9 cellular contexts compared by ENCODE assay signal in the genomic region with DNA sequence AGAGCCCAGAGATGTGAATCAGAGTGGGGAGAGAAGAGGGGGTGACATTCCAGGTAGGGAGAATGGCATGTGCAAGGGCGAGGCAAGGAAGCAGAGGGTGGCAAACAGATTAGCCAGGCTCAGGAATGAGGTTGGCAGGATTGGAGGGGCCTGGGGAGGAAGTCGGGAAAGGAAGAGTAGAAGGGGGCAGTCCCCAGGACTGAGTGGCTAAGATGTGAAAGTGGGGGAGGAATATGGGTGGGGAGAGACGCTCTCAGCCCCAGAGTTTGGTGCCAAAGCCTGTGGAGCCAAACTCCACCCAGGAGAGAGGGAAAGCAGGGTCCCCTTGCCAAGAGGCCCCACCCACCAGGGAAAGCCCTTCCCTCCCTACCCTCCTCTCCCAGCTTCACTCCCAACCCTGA. TPM values are rescaled to one million over a fixed set of nuclear protein-coding genes. Genes with fewer than 3 reads are reported as not detected.
A peak's percentile ranks its signal among the peaks of the same experiment; 100 is the strongest.
DNase-seq lines count a peak whose midpoint lies in the region; ATAC-seq and TF ChIP-seq lines count a peak whose summit lies in the region.
"Had no signal": no experiment of that assay in that cellular context is flagged by ENCODE, and none has a peak within 500 bp of the region (broad histone marks: within the 10 kb centered on the region; RNA-seq: fewer than 3 reads in every experiment).

No MANE protein-coding gene starts in this region.

- no peak for ATAC-seq in T-cell (replicated peaks in 1 of 4)
- ATAC-seq in sciatic nerve, result peak; percentile 8
- ATAC-seq in activated CD4-positive, CD25-positive, alpha-beta regulatory T cell treated with anti-CD3 and anti-CD28 coated beads, Interleukin-2, amount 50 U/mL, for 24 hours, result no peak
- ATAC-seq in GM18867 (IDR thresholded peaks at IDR 0.05; ENCODE audit: unreplicated experiment), result no peak

- H3K9me3 ChIP-seq in DOHH2 (ENCODE audit: control insufficient read depth, insufficient read depth, low read length), result no peaks in the 10 kb centered on the region

- no peaks in the 10 kb centered on the region for H3K9me2 ChIP-seq in DOHH2 (replicated peaks; ENCODE audit: control insufficient read depth, low read length)

- H3F3A ChIP-seq in DOHH2 (ENCODE audit: control insufficient read depth, insufficient read depth), result peaks cover 26% of the 10 kb centered on the region

- CTCF ChIA-PET in T-cell (lab: Charles Lee), result interaction anchor here (0.6 to 0.9 kb wide), 2 partner anchors 14 to 20 kb away, joined by 3 to 4 read pairs; no protein-coding TSS in a partner anchor

- no peaks in the 10 kb centered on the region for H4K20me1 ChIP-seq in DOHH2 (ENCODE audit: control insufficient read depth, insufficient read depth, low read depth, low read length)

- peak overlapping the region in 1 of 3 donors; percentile 59 for H3K4me3 Mint-ChIP-seq in T-cell

- no peaks in the 10 kb centered on the region for H3K27me3 Mint-ChIP-seq in T-cell

- TF ChIP-seq CTCF in DOHH2 (IDR thresholded peaks at IDR 0.05; ENCODE audit: low read depth, low read length, poor library complexity, severe bottlenecking) (no peak), fibroblast of the aortic adventitia (IDR thresholded peaks at IDR 0.05; ENCODE audit: insufficient read depth, low read length) (no peak)

- intact Hi-C loops in sciatic nerve (cut with DNase I), result no loop called here

- H3K36me3 ChIP-seq in DOHH2 (ENCODE audit: control insufficient read depth, low read length), result no peaks in the 10 kb centered on the region

- no peaks in the 10 kb centered on the region for H3K9me3 Mint-ChIP-seq in T-cell

- peaks cover 1% of the 10 kb centered on the region for H3K79me2 ChIP-seq in DOHH2 (ENCODE audit: control insufficient read depth, low read length)

- H3K4me3 ChIP-seq in DOHH2 (ENCODE audit: low read length) (no peak overlapping the region), fibroblast of the aortic adventitia (ENCODE audit: low read depth, low read length) (no peak overlapping the region)

- no peaks in the 10 kb centered on the region for H3K27me3 ChIP-seq in DOHH2 (ENCODE audit: control insufficient read depth, low read length)

- H3K4me2 ChIP-seq in DOHH2 (ENCODE audit: low read length), result peak overlapping the region; percentile 57; the same call in 1 of the 2 replicates

- peak overlapping the region; percentile 58 for H3K27ac ChIP-seq in DOHH2 (ENCODE audit: low read depth, low read length)

- H3K4me1 Mint-ChIP-seq in T-cell, result peaks cover 90 to 92% (median 90%) of the 10 kb centered on the region in 3 donors

- peak overlapping the region; percentile 98 to 99 for H3K27ac Mint-ChIP-seq in T-cell

- DNase-seq in T-cell (no peak), fibroblast of the aortic adventitia (ENCODE audit: low read depth) (peak; percentile 62), sciatic nerve (ENCODE audit: low spot score) (no peak), activated gamma-delta T cell treated with Interleukin-2 at 50 U/mL for 16 hours (no peak), cerebellar nuclear complex (lab: John Stamatoyannopoulos, UW) (no peak)
- DNase-seq: DMS153 had no signal

- H3K4me1 ChIP-seq in DOHH2 (ENCODE audit: control insufficient read depth, low read length), result peaks cover 99% of the 10 kb centered on the region

- POLR2A ChIA-PET in T-cell (lab: Charles Lee), result no interaction called here

- H3K36me3 Mint-ChIP-seq in T-cell, result no peaks in the 10 kb centered on the region

RNA-seq across cellular contexts. Expression of gene HDAC7, which starts 5.5 kb away (rescaled TPM):
- total RNA-seq in T-cell, result 100 to 1,000 TPM; 142 to 192 (median 165) TPM
- total RNA-seq in fibroblast of the aortic adventitia (ENCODE audit: low replicate concordance), result 48.9 and 78.8 TPM in 2 replicates
- 152 TPM for total RNA-seq in sciatic nerve

RNA-seq across cellular contexts. Expression of gene SLC48A1, which starts 52.2 kb away (rescaled TPM):
- total RNA-seq in T-cell (10 to 100 TPM in 3 of 5 donors, 1 to 10 TPM in 2; 5.8 to 13.7 (median 10.2) TPM), fibroblast of the aortic adventitia (ENCODE audit: low replicate concordance) (22.0 and 25.1 TPM in 2 replicates), sciatic nerve (47.9 TPM)
